In genomic region chr10:5692476-5693358, GRCh38 we compare ENCODE assay signal across 9 cellular contexts. TPM values are rescaled to one million over a fixed set of nuclear protein-coding genes. Genes with fewer than 3 reads are reported as not detected.
DNase-seq lines count a peak whose midpoint lies in the region; ATAC-seq lines count a peak whose summit lies in the region.
"Had no signal": no experiment of that assay in that cellular context is flagged by ENCODE, and none has a peak within 500 bp of the region (broad histone marks: within the 10 kb centered on the region; RNA-seq: fewer than 3 reads in every experiment).

No MANE protein-coding gene starts in this region.

- peak overlapping the region; percentile 52; the same call in 1 of the 2 replicates for H3K27ac ChIP-seq in HUES6 (ENCODE audit: low read depth, low read length)
- H3K27ac ChIP-seq in esophagus (ENCODE audit: low read depth in 2 of 2, low read length in 1 of 2), result peak overlapping the region; percentile 38 to 42
- H3K27ac ChIP-seq: HL-60 had no signal

- DNase-seq in CD1c-positive myeloid dendritic cell (ENCODE audit: extremely low spot score) (peak; percentile 28), activated T-cell treated with anti-CD3 and anti-CD28 coated beads for 24 hours (ENCODE audit: low read depth) (peak; percentile 38), naive B cell (peak; percentile 68), NCI-H774 (lab: John Stamatoyannopoulos, UW) (no peak)
- peak; percentile 57 to 77 for DNase-seq in stimulated activated CD8-positive, alpha-beta memory T cell treated with anti-CD3 and anti-CD28 coated beads, Interleukin-7, amount 100 ng/mL, for 4 hours (ENCODE audit: low read depth in 2 of 2)

- WGBS in esophagus, 2 donors, result 7 to 11% methylated on average over 48 of the region's 48 CpGs

- peaks cover 31% of the 10 kb centered on the region for H3K4me1 ChIP-seq in HUES6 (ENCODE audit: control insufficient read depth, insufficient read depth, low read length)
- H3K4me1 ChIP-seq in esophagus (ENCODE audit: control insufficient read depth in 2 of 2, insufficient read depth in 2 of 2, low read length in 1 of 2), result peaks cover 0 to 5% of the 10 kb centered on the region in 2 donors

- ATAC-seq in GM21360 (IDR thresholded peaks at IDR 0.05; ENCODE audit: unreplicated experiment) (peak; percentile 70), naive B cell (ENCODE audit: low read depth in 2 of 2) (peak; percentile 94)

- H3K27me3 ChIP-seq in HUES6 (ENCODE audit: control insufficient read depth, insufficient read depth, low read length), result no peaks in the 10 kb centered on the region
- no peaks in the 10 kb centered on the region for H3K27me3 ChIP-seq in esophagus (ENCODE audit: control insufficient read depth in 1 of 2, insufficient read depth in 2 of 2, low read length in 2 of 2)

- no peaks in the 10 kb centered on the region for H3K9me3 Mint-ChIP-seq in naive B cell

- H3K27me3 Mint-ChIP-seq in naive B cell, result no peaks in the 10 kb centered on the region

- peak overlapping the region in 5 of 6 donors; percentile 11 to 91 (median 84) for H3K27ac Mint-ChIP-seq in naive B cell

- no peaks in the 10 kb centered on the region for H3K36me3 Mint-ChIP-seq in naive B cell

- H3K36me3 ChIP-seq in HUES6 (ENCODE audit: control insufficient read depth, insufficient read depth, low read length) (0 out of 2 replicates have a peak, but pooled peaks cover 2% of the 10 kb centered on the region), esophagus (ENCODE audit: control insufficient read depth in 2 of 2, insufficient read depth in 2 of 2, low read length in 1 of 2) (no peaks in the 10 kb centered on the region)

- H3K4me3 ChIP-seq in HUES6 (ENCODE audit: low read depth, low read length) (peak overlapping the region; percentile 89), esophagus (ENCODE audit: low read depth in 1 of 2, low read length in 2 of 2) (peak overlapping the region; percentile 57 to 61)

- no peaks in the 10 kb centered on the region for H3K9me3 ChIP-seq in HUES6 (ENCODE audit: control insufficient read depth, insufficient read depth, low read depth, low read length)
- no peaks in the 10 kb centered on the region for H3K9me3 ChIP-seq in esophagus (ENCODE audit: control insufficient read depth in 2 of 2, insufficient read depth in 1 of 2, low read depth in 1 of 2, low read length in 1 of 2)

- H3K4me1 Mint-ChIP-seq in naive B cell, result peaks cover 43 to 80% (median 64%) of the 10 kb centered on the region in 3 donors

- H3K9ac ChIP-seq in HUES6 (ENCODE audit: low read length), result peak overlapping the region; percentile 84

- peak overlapping the region; percentile 68 to 87 (median 80) for H3K4me3 Mint-ChIP-seq in naive B cell

RNA-seq across cellular contexts. Expression of gene TASOR2, which starts 8.1 kb away (rescaled TPM):
- polyA plus RNA-seq in esophagus (10 to 100 TPM in 1 of 2 donors, 1 to 10 TPM in 1; 8.1 to 11.1 TPM), naive B cell (ENCODE audit: low read depth in 6 of 6) (10 to 100 TPM in 5 of 6 donors, 1 to 10 TPM in 1; 3.8 to 24.5 (median 16.9) TPM)

RNA-seq across cellular contexts. Expression of gene ASB13, which starts 26.3 kb away (rescaled TPM):
- 10 to 100 TPM; 12.2 to 13.9 TPM for polyA plus RNA-seq in esophagus
- polyA plus RNA-seq in naive B cell (ENCODE audit: low read depth in 6 of 6), result 10 to 100 TPM in 2 of 6 donors, 1 to 10 TPM in 4; 5.4 to 15.0 (median 7.7) TPM
